11 cellular contexts compared by ENCODE assay signal in the genomic region with DNA sequence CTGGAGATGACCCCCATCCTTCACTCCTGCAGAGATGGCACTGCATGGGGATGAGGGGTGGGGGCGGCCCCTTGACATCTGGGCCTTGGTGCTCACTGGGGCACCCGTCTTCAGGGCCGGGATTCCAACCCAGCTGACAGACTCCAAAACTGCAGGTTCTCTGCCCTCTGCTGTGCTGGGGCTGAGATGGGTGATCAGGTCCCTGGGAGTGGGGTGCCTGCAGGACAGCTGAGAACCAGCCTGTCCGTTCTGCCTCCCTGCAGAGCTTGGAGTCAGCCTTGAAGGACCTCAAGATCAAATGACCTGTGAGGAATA. TPM values are rescaled to one million over a fixed set of nuclear protein-coding genes. Genes with fewer than 3 reads are reported as not detected.
A peak's percentile ranks its signal among the peaks of the same experiment; 100 is the strongest.
DNase-seq lines count a peak whose midpoint lies in the region; ATAC-seq and TF ChIP-seq lines count a peak whose summit lies in the region.
"Had no signal": no experiment of that assay in that cellular context is flagged by ENCODE, and none has a peak within 500 bp of the region (broad histone marks: within the 10 kb centered on the region; RNA-seq: fewer than 3 reads in every experiment).

No MANE protein-coding gene starts in this region.

- H3K27ac ChIP-seq in CD4-positive, CD25-positive, alpha-beta regulatory T cell (ENCODE audit: insufficient read depth, low read length, poor library complexity, severe bottlenecking): peak overlapping the region; percentile 74
- no peak overlapping the region for H3K27ac ChIP-seq in GM23338 (ENCODE audit: low read depth)
- peak overlapping the region in 1 of 5 donors; percentile 79 for H3K27ac ChIP-seq in adrenal gland

- H3K4me2 ChIP-seq in GM23338: peak overlapping the region; percentile 85

- no peaks in the 10 kb centered on the region for H3K27me3 ChIP-seq in CD4-positive, CD25-positive, alpha-beta regulatory T cell (ENCODE audit: control insufficient read depth, insufficient read depth, low read length)
- H3K27me3 ChIP-seq in GM23338 (ENCODE audit: insufficient read depth): no peaks in the 10 kb centered on the region
- no peaks in the 10 kb centered on the region for H3K27me3 ChIP-seq in adrenal gland
- H3K27me3 ChIP-seq: heart right ventricle had no signal

- 83 to 90% (median 87%) methylated on average over 1 to 4 of the region's 4 CpGs for WGBS in adrenal gland, 4 donors

- H3K9me2 ChIP-seq in GM23338 (ENCODE audit: insufficient read depth): no peaks in the 10 kb centered on the region

- DNase-seq in CD4-positive, CD25-positive, alpha-beta regulatory T cell: no peak
- DNase-seq in GM23338 (ENCODE audit: low spot score) (no peak), NCI-H510A treated with DMSO at 0.1 percent for 48 hours (lab: John Stamatoyannopoulos, UW) (no peak), adrenal gland (no peak), AG08395 (ENCODE audit: low spot score) (no peak)
- DNase-seq in activated naive CD8-positive, alpha-beta T cell treated with anti-CD3 and anti-CD28 coated beads, Interleukin-2, amount 10 ng/mL, durations not matched to agents 7 days and 5 days: no peak
- DNase-seq in natural killer cell treated with Interleukin-12 subunit alpha and Interleukin-12 subunit beta and Interleukin-15 and Interleukin-18, amount 100 ng/mL, for 72 hours (ENCODE audit: low spot score): no peak
- DNase-seq: activated CD4-positive, CD25-positive, alpha-beta regulatory T cell; heart right ventricle; kidney glomerular epithelial cell; mucosa of descending colon had no signal

- no peak overlapping the region for H3K4me3 ChIP-seq in CD4-positive, CD25-positive, alpha-beta regulatory T cell (ENCODE audit: low read depth, low read length)
- H3K4me3 ChIP-seq in GM23338 (no peak overlapping the region; the same call in 1 of the 2 replicates), adrenal gland (no peak overlapping the region)
- H3K4me3 ChIP-seq: mucosa of descending colon had no signal

- TF ChIP-seq POLR2A in adrenal gland (IDR thresholded peaks at IDR 0.05): no peak

- no peak overlapping the region for H2AFZ ChIP-seq in GM23338

- intact Hi-C loops in adrenal gland (cut with DNase I): no loop called here

- H3K9me3 Mint-ChIP-seq in CD4-positive, CD25-positive, alpha-beta regulatory T cell: peaks cover 0 to 2% (median 0%) of the 10 kb centered on the region in 7 donors
- no peaks in the 10 kb centered on the region for H3K9me3 Mint-ChIP-seq in GM23338
- H3K9me3 Mint-ChIP-seq in activated naive CD8-positive, alpha-beta T cell treated with anti-CD3 and anti-CD28 coated beads, Interleukin-2, amount 10 ng/mL, durations not matched to agents 7 days and 5 days: no peaks in the 10 kb centered on the region
- H3K9me3 Mint-ChIP-seq in natural killer cell treated with Interleukin-12 subunit alpha and Interleukin-12 subunit beta and Interleukin-15 and Interleukin-18, amount 100 ng/mL, for 72 hours: no peaks in the 10 kb centered on the region

- peaks cover 0 to 39% (median 8%) of the 10 kb centered on the region in 4 donors for H3K4me1 Mint-ChIP-seq in CD4-positive, CD25-positive, alpha-beta regulatory T cell
- H3K4me1 Mint-ChIP-seq in GM23338: peaks cover 16% of the 10 kb centered on the region
- peaks cover 13% of the 10 kb centered on the region for H3K4me1 Mint-ChIP-seq in activated naive CD8-positive, alpha-beta T cell treated with anti-CD3 and anti-CD28 coated beads, Interleukin-2, amount 10 ng/mL, durations not matched to agents 7 days and 5 days
- H3K4me1 Mint-ChIP-seq in natural killer cell treated with Interleukin-12 subunit alpha and Interleukin-12 subunit beta and Interleukin-15 and Interleukin-18, amount 100 ng/mL, for 72 hours (ENCODE audit: low read depth in 2 of 2): peaks cover 21 to 24% of the 10 kb centered on the region in 2 donors

- peaks cover 35% of the 10 kb centered on the region for H3F3A ChIP-seq in GM23338 (replicated peaks; ENCODE audit: low read depth)

- peaks cover 21% of the 10 kb centered on the region for H3K36me3 Mint-ChIP-seq in CD4-positive, CD25-positive, alpha-beta regulatory T cell
- H3K36me3 Mint-ChIP-seq in GM23338 (ENCODE audit: low read depth): peaks cover 51% of the 10 kb centered on the region
- peaks cover 16% of the 10 kb centered on the region for H3K36me3 Mint-ChIP-seq in activated naive CD8-positive, alpha-beta T cell treated with anti-CD3 and anti-CD28 coated beads, Interleukin-2, amount 10 ng/mL, durations not matched to agents 7 days and 5 days
- peaks cover 5% of the 10 kb centered on the region for H3K36me3 Mint-ChIP-seq in natural killer cell treated with Interleukin-12 subunit alpha and Interleukin-12 subunit beta and Interleukin-15 and Interleukin-18, amount 100 ng/mL, for 72 hours

- peak overlapping the region in 2 of 4 donors; percentile 47 to 88 for H3K4me3 Mint-ChIP-seq in CD4-positive, CD25-positive, alpha-beta regulatory T cell
- peak overlapping the region; percentile 91 for H3K4me3 Mint-ChIP-seq in GM23338
- no peak overlapping the region for H3K4me3 Mint-ChIP-seq in activated naive CD8-positive, alpha-beta T cell treated with anti-CD3 and anti-CD28 coated beads, Interleukin-2, amount 10 ng/mL, durations not matched to agents 7 days and 5 days
- H3K4me3 Mint-ChIP-seq in natural killer cell treated with Interleukin-12 subunit alpha and Interleukin-12 subunit beta and Interleukin-15 and Interleukin-18, amount 100 ng/mL, for 72 hours: no peak overlapping the region

- peaks cover 29% of the 10 kb centered on the region for H4K20me1 ChIP-seq in GM23338 (replicated peaks; ENCODE audit: insufficient read depth)

- H3K9me3 ChIP-seq in CD4-positive, CD25-positive, alpha-beta regulatory T cell (ENCODE audit: control insufficient read depth in 2 of 2, low read length in 2 of 2): no peaks in the 10 kb centered on the region
- H3K9me3 ChIP-seq in adrenal gland (replicated peaks in 1 of 3): no peaks in the 10 kb centered on the region
- H3K9me3 ChIP-seq: heart right ventricle, mucosa of descending colon had no signal

- peaks cover 21% of the 10 kb centered on the region for H3K4me1 ChIP-seq in CD4-positive, CD25-positive, alpha-beta regulatory T cell (ENCODE audit: control insufficient read depth, insufficient read depth, low read length, poor library complexity, severe bottlenecking)
- H3K4me1 ChIP-seq in GM23338 (ENCODE audit: insufficient read depth) (peaks cover 5% of the 10 kb centered on the region; the same call in 1 of the 2 replicates), adrenal gland (replicated peaks in 1 of 2) (peaks cover 12 to 17% of the 10 kb centered on the region in 2 donors)

- H3K27me3 Mint-ChIP-seq in CD4-positive, CD25-positive, alpha-beta regulatory T cell: no peaks in the 10 kb centered on the region
- peaks cover 34% of the 10 kb centered on the region for H3K27me3 Mint-ChIP-seq in GM23338 (ENCODE audit: insufficient read depth, low read depth, poor library complexity)
- H3K27me3 Mint-ChIP-seq in activated naive CD8-positive, alpha-beta T cell treated with anti-CD3 and anti-CD28 coated beads, Interleukin-2, amount 10 ng/mL, durations not matched to agents 7 days and 5 days: no peaks in the 10 kb centered on the region
- no peaks in the 10 kb centered on the region for H3K27me3 Mint-ChIP-seq in natural killer cell treated with Interleukin-12 subunit alpha and Interleukin-12 subunit beta and Interleukin-15 and Interleukin-18, amount 100 ng/mL, for 72 hours

- POLR2A ChIA-PET in activated naive CD8-positive, alpha-beta T cell treated with anti-CD3 and anti-CD28 coated beads, Interleukin-2, amount 10 ng/mL, durations not matched to agents 7 days and 5 days (lab: Charles Lee): interaction anchor here (0.6 to 7.3 kb wide), 4 partner anchors 13 to 1165 kb away, joined by 4 to 67 read pairs (median 22); partner anchors contain the start of genes ARPC1B, BUD31 and PDAP1

- H3K36me3 ChIP-seq in CD4-positive, CD25-positive, alpha-beta regulatory T cell (ENCODE audit: control insufficient read depth, insufficient read depth, low read length): peaks cover 68% of the 10 kb centered on the region
- H3K36me3 ChIP-seq in GM23338 (ENCODE audit: insufficient read depth) (peaks cover 12% of the 10 kb centered on the region; the same call in 1 of the 2 replicates), adrenal gland (replicated peaks in 1 of 2) (peaks cover 0 to 77% of the 10 kb centered on the region in 2 donors)

- ATAC-seq in CD4-positive, CD25-positive, alpha-beta regulatory T cell (ENCODE audit: low read depth in 2 of 2): no peak
- ATAC-seq in GM23338: no peak
- ATAC-seq in activated naive CD8-positive, alpha-beta T cell treated with anti-CD3 and anti-CD28 coated beads, Interleukin-2, amount 10 ng/mL, durations not matched to agents 7 days and 5 days (ENCODE audit: low read depth): no peak
- no peak for ATAC-seq in natural killer cell treated with Interleukin-12 subunit alpha and Interleukin-12 subunit beta and Interleukin-15 and Interleukin-18, amount 100 ng/mL, for 72 hours

- H3K79me2 ChIP-seq in GM23338 (replicated peaks; ENCODE audit: insufficient read depth): no peaks in the 10 kb centered on the region

- peak overlapping the region; percentile 20 to 97 (median 75) for H3K27ac Mint-ChIP-seq in CD4-positive, CD25-positive, alpha-beta regulatory T cell
- H3K27ac Mint-ChIP-seq in GM23338: peak overlapping the region; percentile 80; the same call in 1 of the 2 replicates
- H3K27ac Mint-ChIP-seq in activated naive CD8-positive, alpha-beta T cell treated with anti-CD3 and anti-CD28 coated beads, Interleukin-2, amount 10 ng/mL, durations not matched to agents 7 days and 5 days: peak overlapping the region; percentile 30
- H3K27ac Mint-ChIP-seq in natural killer cell treated with Interleukin-12 subunit alpha and Interleukin-12 subunit beta and Interleukin-15 and Interleukin-18, amount 100 ng/mL, for 72 hours: peak overlapping the region; percentile 62 to 76

- TF ChIP-seq CTCF in GM23338 (conservative IDR thresholded peaks at IDR 0.05; ENCODE audit: low read depth in 2 of 2): no peak
- TF ChIP-seq CTCF in adrenal gland (IDR thresholded peaks at IDR 0.05): no peak

RNA-seq across cellular contexts. Expression of gene PDAP1, which starts 14.3 kb away (rescaled TPM):
- 52.8 TPM for total RNA-seq in CD4-positive, CD25-positive, alpha-beta regulatory T cell
- 10 to 100 TPM; 17.2 to 27.5 (median 19.7) TPM for polyA plus RNA-seq in CD4-positive, CD25-positive, alpha-beta regulatory T cell
- total RNA-seq in GM23338 (2014; rRNA removed; shearing (Covaris generic)): 93.1 and 125 TPM in 2 replicates
- polyA plus RNA-seq in GM23338 (2016; fragmentation: Nextera tagmentation; extraction: Ambion mirVana) (134 and 205 TPM in 2 replicates), adrenal gland (100 to 1,000 TPM in 1 of 3 donors, 10 to 100 TPM in 2; 87.8 to 187 (median 95.8) TPM)
- 10 to 100 TPM; 87.1 to 93.5 TPM for total RNA-seq in activated naive CD8-positive, alpha-beta T cell treated with anti-CD3 and anti-CD28 coated beads, Interleukin-2, amount 10 ng/mL, durations not matched to agents 7 days and 5 days
- 100 to 1,000 TPM; 114 to 145 TPM for total RNA-seq in natural killer cell treated with Interleukin-12 subunit alpha and Interleukin-12 subunit beta and Interleukin-15 and Interleukin-18, amount 100 ng/mL, for 72 hours
- total RNA-seq in adrenal gland: 100 to 1,000 TPM in 1 of 8 donors, 10 to 100 TPM in 7; 43.6 to 126 (median 87.2) TPM

RNA-seq across cellular contexts. Expression of gene BUD31, which starts 14.6 kb away (rescaled TPM):
- total RNA-seq in CD4-positive, CD25-positive, alpha-beta regulatory T cell: 130 TPM
- 100 to 1,000 TPM; 175 to 251 (median 224) TPM for polyA plus RNA-seq in CD4-positive, CD25-positive, alpha-beta regulatory T cell
- total RNA-seq in GM23338 (2014; rRNA removed; shearing (Covaris generic)): 77.1 and 98.5 TPM in 2 replicates
- 227 and 247 TPM in 2 replicates for polyA plus RNA-seq in GM23338 (2016; fragmentation: Nextera tagmentation; extraction: Ambion mirVana)
- 10 to 100 TPM; 80.8 to 90.4 TPM for total RNA-seq in activated naive CD8-positive, alpha-beta T cell treated with anti-CD3 and anti-CD28 coated beads, Interleukin-2, amount 10 ng/mL, durations not matched to agents 7 days and 5 days
- 100 to 1,000 TPM; 145 to 147 TPM for total RNA-seq in natural killer cell treated with Interleukin-12 subunit alpha and Interleukin-12 subunit beta and Interleukin-15 and Interleukin-18, amount 100 ng/mL, for 72 hours
- 100 to 1,000 TPM in 1 of 8 donors, 10 to 100 TPM in 7; 59.0 to 101 (median 76.7) TPM for total RNA-seq in adrenal gland
- polyA plus RNA-seq in adrenal gland: 100 to 1,000 TPM; 141 to 287 (median 208) TPM

RNA-seq across cellular contexts. Expression of gene ARPC1B, which starts 19.6 kb away (rescaled TPM):
- 205 TPM for total RNA-seq in CD4-positive, CD25-positive, alpha-beta regulatory T cell
- polyA plus RNA-seq in CD4-positive, CD25-positive, alpha-beta regulatory T cell: 100 to 1,000 TPM; 602 to 898 (median 659) TPM
- 93.2 and 132 TPM in 2 replicates for total RNA-seq in GM23338 (2014; rRNA removed; shearing (Covaris generic))
- polyA plus RNA-seq in GM23338 (2016; fragmentation: Nextera tagmentation; extraction: Ambion mirVana): 89.7 and 101 TPM in 2 replicates
- total RNA-seq in activated naive CD8-positive, alpha-beta T cell treated with anti-CD3 and anti-CD28 coated beads, Interleukin-2, amount 10 ng/mL, durations not matched to agents 7 days and 5 days: 100 to 1,000 TPM; 318 to 319 TPM
- 100 to 1,000 TPM; 286 to 366 TPM for total RNA-seq in natural killer cell treated with Interleukin-12 subunit alpha and Interleukin-12 subunit beta and Interleukin-15 and Interleukin-18, amount 100 ng/mL, for 72 hours
- total RNA-seq in adrenal gland: 100 to 1,000 TPM in 5 of 8 donors, 10 to 100 TPM in 3; 74.3 to 353 (median 117) TPM
- polyA plus RNA-seq in adrenal gland: 10 to 100 TPM; 57.2 to 97.9 (median 90.7) TPM

RNA-seq across cellular contexts. Expression of gene PTCD1, which starts 44.5 kb away (rescaled TPM):
- total RNA-seq in CD4-positive, CD25-positive, alpha-beta regulatory T cell: 3.2 TPM
- polyA plus RNA-seq in CD4-positive, CD25-positive, alpha-beta regulatory T cell: 1 to 10 TPM in 3 of 4 donors, under 1 TPM in 1; 0.91 to 3.8 (median 3.1) TPM
- 12.2 and 18.1 TPM in 2 replicates for total RNA-seq in GM23338 (2014; rRNA removed; shearing (Covaris generic))
- polyA plus RNA-seq in GM23338 (2016; fragmentation: Nextera tagmentation; extraction: Ambion mirVana): 10.7 and 13.4 TPM in 2 replicates
- total RNA-seq in activated naive CD8-positive, alpha-beta T cell treated with anti-CD3 and anti-CD28 coated beads, Interleukin-2, amount 10 ng/mL, durations not matched to agents 7 days and 5 days: 10 to 100 TPM; 10.7 to 11.1 TPM
- 10 to 100 TPM in 1 of 2 donors, 1 to 10 TPM in 1; 5.9 to 15.3 TPM for total RNA-seq in natural killer cell treated with Interleukin-12 subunit alpha and Interleukin-12 subunit beta and Interleukin-15 and Interleukin-18, amount 100 ng/mL, for 72 hours
- total RNA-seq in adrenal gland: 1 to 10 TPM; 4.5 to 9.2 (median 6.4) TPM
- polyA plus RNA-seq in adrenal gland: 1 to 10 TPM; 2.5 to 6.5 (median 3.6) TPM

RNA-seq across cellular contexts. Expression of gene CPSF4, which starts 44.6 kb away (rescaled TPM):
- 43.7 TPM for total RNA-seq in CD4-positive, CD25-positive, alpha-beta regulatory T cell
- polyA plus RNA-seq in CD4-positive, CD25-positive, alpha-beta regulatory T cell: 10 to 100 TPM; 19.4 to 28.8 (median 23.1) TPM
- 88.0 and 93.2 TPM in 2 replicates for total RNA-seq in GM23338 (2014; rRNA removed; shearing (Covaris generic))
- polyA plus RNA-seq in GM23338 (2016; fragmentation: Nextera tagmentation; extraction: Ambion mirVana): 33.4 and 34.3 TPM in 2 replicates
- 10 to 100 TPM; 61.5 to 62.1 TPM for total RNA-seq in activated naive CD8-positive, alpha-beta T cell treated with anti-CD3 and anti-CD28 coated beads, Interleukin-2, amount 10 ng/mL, durations not matched to agents 7 days and 5 days
- 10 to 100 TPM; 51.1 to 91.1 TPM for total RNA-seq in natural killer cell treated with Interleukin-12 subunit alpha and Interleukin-12 subunit beta and Interleukin-15 and Interleukin-18, amount 100 ng/mL, for 72 hours
- total RNA-seq in adrenal gland: 10 to 100 TPM; 21.8 to 40.5 (median 27.6) TPM
- polyA plus RNA-seq in adrenal gland: 10 to 100 TPM; 16.0 to 40.1 (median 38.0) TPM

Comparison
In these comparisons a context has a peak if more than half of its experiments do, and no peak if none do; other contexts are left out.
1. H3K27ac Mint-ChIP-seq: peak in every context shown above with its lines; median percentile 80 in GM23338; 75 in CD4-positive, CD25-positive, alpha-beta regulatory T cell; 69 in natural killer cell treated with Interleukin-12 subunit alpha and Interleukin-12 subunit beta and Interleukin-15 and Interleukin-18, amount 100 ng/mL, for 72 hours; 30 in activated naive CD8-positive, alpha-beta T cell treated with anti-CD3 and anti-CD28 coated beads, Interleukin-2, amount 10 ng/mL, durations not matched to agents 7 days and 5 days.